In the genomic region with DNA sequence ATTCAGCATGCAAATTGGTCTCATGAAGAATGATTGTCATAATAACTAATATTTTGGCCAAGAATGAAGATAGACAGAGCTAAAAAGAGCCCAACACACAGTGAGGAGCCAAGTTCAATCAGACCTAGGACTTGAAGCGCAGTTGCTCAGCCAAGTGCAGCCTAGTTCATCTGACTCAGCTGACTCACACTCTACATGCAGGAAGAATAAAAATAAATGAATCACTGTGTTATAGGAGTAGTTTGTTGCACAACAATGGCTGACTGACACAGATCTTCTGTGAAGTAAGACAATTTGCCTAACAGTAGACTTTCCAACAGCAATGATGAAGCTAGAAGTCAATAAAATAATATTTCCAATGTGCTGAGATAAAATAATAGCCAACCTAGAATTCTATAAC, we compare ENCODE assay signal across 16 cellular contexts.
A peak's percentile ranks its signal among the peaks of the same experiment; 100 is the strongest.
DNase-seq lines count a peak whose midpoint lies in the region; ATAC-seq, FAIRE-seq and TF ChIP-seq lines count a peak whose summit lies in the region.
"Had no signal": no experiment of that assay in that cellular context is flagged by ENCODE, and none has a peak within 500 bp of the region (broad histone marks: within the 10 kb centered on the region; RNA-seq: fewer than 3 reads in every experiment).

No MANE protein-coding gene starts in this region.

- ATAC-seq in left colon, result peak; percentile 96
- no peak for ATAC-seq in HG02852 (IDR thresholded peaks at IDR 0.05; ENCODE audit: unreplicated experiment)
- no peak for ATAC-seq in GM21786 (IDR thresholded peaks at IDR 0.05; ENCODE audit: unreplicated experiment)
- no peak for ATAC-seq in HG03135 (IDR thresholded peaks at IDR 0.05; ENCODE audit: unreplicated experiment)

- H3K4me3 ChIP-seq in bronchial epithelial cell (ENCODE audit: low read depth, low read length), result no peak overlapping the region
- H3K4me3 ChIP-seq: adrenal gland, neural progenitor cell, PC-9 had no signal

- no peak for TF ChIP-seq CTCF in bronchial epithelial cell (IDR thresholded peaks at IDR 0.05; ENCODE audit: insufficient read depth, low read length, severe bottlenecking)

- no peak for FAIRE-seq in bronchial epithelial cell (lab: Jason Lieb, UNC)
- FAIRE-seq: kidney had no signal

- no peaks in the 10 kb centered on the region for H3K36me3 ChIP-seq in bronchial epithelial cell (ENCODE audit: control insufficient read depth, insufficient read depth, low read length)
- H3K36me3 ChIP-seq: adrenal gland, BE2C, neural progenitor cell had no signal

- H3K27me3 ChIP-seq in bronchial epithelial cell (ENCODE audit: control insufficient read depth, insufficient read depth, low read length), result no peaks in the 10 kb centered on the region
- H3K27me3 ChIP-seq: adrenal gland, BE2C, neural progenitor cell had no signal

- intact Hi-C loops in left colon (cut with DNase I, micrococcal nuclease), result no loop called here

- DNase-seq in AG08395 (ENCODE audit: low spot score) (peak; percentile 61), HT1080 (ENCODE audit: low read depth) (peak; percentile 83), bronchial epithelial cell (ENCODE audit: low read depth) (peak; percentile 97), left colon (peak; percentile 12 to 41), NCI-H510A treated with DMSO at 0.1 percent for 48 hours (lab: John Stamatoyannopoulos, UW) (no peak)
- DNase-seq: adrenal gland; BE2C; kidney; NCI-H1417; stimulated activated CD4-positive, alpha-beta T cell treated with anti-CD3 and anti-CD28 coated beads, Interleukin-2, amount 100 ng/mL, for 24 hours; T-helper 9 cell had no signal
